ENCODE assay signal across 8 cellular contexts in genomic region chrX:55161581-55161980, GRCh38. TPM values are rescaled to one million over a fixed set of nuclear protein-coding genes. Genes with fewer than 3 reads are reported as not detected.
DNase-seq lines count a peak whose midpoint lies in the region; ATAC-seq, FAIRE-seq and TF ChIP-seq lines count a peak whose summit lies in the region.

No MANE protein-coding gene starts in this region.

- no peak for TF ChIP-seq CTCF in CD14-positive monocyte (IDR thresholded peaks at IDR 0.05)
- TF ChIP-seq CTCF in breast epithelium (IDR thresholded peaks at IDR 0.05) = no peak
- no peak for TF ChIP-seq CTCF in HepG2 (CRISPR knock-in tag; IDR thresholded peaks at IDR 0.05)
- no peak for TF ChIP-seq CTCF in thyroid gland (IDR thresholded peaks at IDR 0.05)
- TF ChIP-seq CTCF in GM13977 (IDR thresholded peaks at IDR 0.05; ENCODE audit: extremely low read depth, insufficient read depth, missing control alignments) = no peak

- H3K27me3 ChIP-seq in breast epithelium (peaks cover 0 to 10% of the 10 kb centered on the region in 2 donors), HepG2 (ENCODE audit: control insufficient read depth in 1 of 2, insufficient read depth in 2 of 2, low read length in 2 of 2) (no peaks in the 10 kb centered on the region), thyroid gland (no peaks in the 10 kb centered on the region)

- H4K20me1 ChIP-seq in HepG2 (ENCODE audit: insufficient read depth, low read length) = no peaks in the 10 kb centered on the region

- no TSS peak for BruUV-seq in HepG2 (replicated peaks; lab: Mats Ljungman, UMichigan)

- peak overlapping the region; percentile 84 to 98 (median 95) for H3K27ac Mint-ChIP-seq in CD14-positive monocyte

- H3K9ac ChIP-seq in HepG2 (ENCODE audit: insufficient read depth, low read depth, low read length) = peak overlapping the region; percentile 69

- no peak for TF ChIP-seq EP300 in HepG2 (IDR thresholded peaks at IDR 0.05; ENCODE audit: low read depth in 2 of 2, low read length in 2 of 2)
- no peak for TF ChIP-seq EP300 in HepG2 (CRISPR knock-in tag; IDR thresholded peaks at IDR 0.05; ENCODE audit: borderline replicate concordance)

- H3K36me3 ChIP-seq in breast epithelium (no peaks in the 10 kb centered on the region), HepG2 (replicated peaks in 1 of 2; ENCODE audit: control insufficient read depth in 1 of 2, insufficient read depth in 2 of 2, low read length in 2 of 2) (no peaks in the 10 kb centered on the region), thyroid gland (no peaks in the 10 kb centered on the region)

- POLR2A ChIA-PET in HepG2 (lab: Yijun Ruan, JAX) = no interaction called here

- DNase-seq in CD14-positive monocyte (ENCODE audit: low spot score) (no peak), M059J (ENCODE audit: low read depth) (peak; percentile 32), breast epithelium (ENCODE audit: low spot score in 2 of 2) (no peak), HepG2 (ENCODE audit: low spot score) (no peak), thyroid gland (no peak), NCI-H2029 treated with DMSO at 0.1 percent for 48 hours (lab: John Stamatoyannopoulos, UW) (no peak), GM13977 (ENCODE audit: low spot score) (no peak)

- H3K9me3 ChIP-seq in breast epithelium (no peaks in the 10 kb centered on the region), HepG2 (ENCODE audit: low read length) (no peaks in the 10 kb centered on the region), thyroid gland (no peaks in the 10 kb centered on the region)

- H3K27ac ChIP-seq in breast epithelium (peak overlapping the region; percentile 82 to 94), HepG2 (ENCODE audit: extremely low read length, insufficient read depth, low read length) (peak overlapping the region; percentile 82), thyroid gland (peak overlapping the region; percentile 77 to 88 (median 84))

- H3K4me1 ChIP-seq in breast epithelium (no peaks in the 10 kb centered on the region), HepG2 (ENCODE audit: insufficient read depth, low read length) (0 out of 2 replicates have a peak, but pooled peaks cover 11% of the 10 kb centered on the region), thyroid gland (no peaks in the 10 kb centered on the region)

- H3K27me3 Mint-ChIP-seq in CD14-positive monocyte (ENCODE audit: low read depth in 3 of 3) = peaks cover 6 to 12% (median 7%) of the 10 kb centered on the region in 3 donors

- TF ChIP-seq RAD21 in HepG2 (CRISPR knock-in tag; IDR thresholded peaks at IDR 0.05) = no peak

- H3K4me3 ChIP-seq in breast epithelium (peak overlapping the region; percentile 53 to 71 (median 54)), HepG2 (replicated peaks in 1 of 3; ENCODE audit: insufficient read depth in 1 of 3, low read depth in 2 of 3, low read length in 3 of 3) (peak overlapping the region; percentile 64 to 78 (median 68); a peak in 5 of 6 replicates), thyroid gland (replicated peaks in 1 of 3) (peak overlapping the region; percentile 9 to 53 (median 49))

- peak; percentile 10 for ATAC-seq in HepG2
- no peak for ATAC-seq in HG03280 (IDR thresholded peaks at IDR 0.05; ENCODE audit: unreplicated experiment)

- peak overlapping the region; percentile 42 for H2AFZ ChIP-seq in HepG2 (ENCODE audit: low read length)

- H3K9me3 Mint-ChIP-seq in CD14-positive monocyte = peaks cover 0 to 8% (median 0%) of the 10 kb centered on the region in 7 donors

- intact Hi-C loops in CD14-positive monocyte (cut with micrococcal nuclease) = loop anchor here in 1 of 2 donors (5.0 to 10.0 kb wide), 2 partner anchors 157 to 719 kb away; partner anchors contain the start of genes APEX2 and TSR2
- intact Hi-C loops in breast epithelium (cut with DNase I; ENCODE audit: low total_unique reads) = no loop called here
- intact Hi-C loops in HepG2 (cut with micrococcal nuclease; ENCODE audit: unreplicated experiment) = loop anchor here (2.0 kb wide), 1 partner anchor 19 kb away; no protein-coding TSS in a partner anchor
- intact Hi-C loops in thyroid gland (cut with DNase I) = no loop called here

- no peak for FAIRE-seq in HepG2 (lab: Jason Lieb, UNC)

- peak overlapping the region; percentile 86 to 93 for H3K4me3 Mint-ChIP-seq in CD14-positive monocyte

- WGBS in HepG2 (ENCODE audit: low lambda C conversion rate) = 46% methylated on average over 12 of the region's 12 CpGs
- WGBS in thyroid gland, 2 donors = 9 to 10% methylated on average over 12 of the region's 12 CpGs

- TF ChIP-seq POLR2A in breast epithelium (IDR thresholded peaks at IDR 0.05) = no peak
- TF ChIP-seq POLR2A in HepG2 (IDR thresholded peaks at IDR 0.05; ENCODE audit: insufficient read depth in 1 of 2, low read depth in 2 of 2, low read length in 2 of 2) = no peak
- TF ChIP-seq POLR2A in thyroid gland (IDR thresholded peaks at IDR 0.05) = no peak

- in situ Hi-C loops in HepG2 (cut with HindIII; ENCODE audit: extremely low pct_ligation_motif_present, low pct_unique_long_range_greater_than_20kb) = no loop called here
- in situ Hi-C loops in GM13977 (cut with MboI; ENCODE audit: low pct_unique_long_range_greater_than_20kb, low sequenced_read_pairs, unreplicated experiment) = no loop called here

- peak overlapping the region; percentile 73 for H3K4me2 ChIP-seq in HepG2 (ENCODE audit: low read depth, low read length)

- CTCF ChIA-PET in HepG2 (lab: Yijun Ruan, JAX; ENCODE audit: low intra/inter-chr PET ratio, low total read pairs) = no interaction called here

- no peaks in the 10 kb centered on the region for H3K79me2 ChIP-seq in HepG2 (ENCODE audit: insufficient read depth, low read length)

- peaks cover 12% of the 10 kb centered on the region for H3K4me1 Mint-ChIP-seq in CD14-positive monocyte

- no peaks in the 10 kb centered on the region for H3K36me3 Mint-ChIP-seq in CD14-positive monocyte

TF ChIP-seq in HepG2, 621 proteins besides CTCF, POLR2A, EP300 and RAD21:
- TF ChIP-seq ZNF562 (CRISPR knock-in tag; IDR thresholded peaks at IDR 0.05; ENCODE audit: borderline replicate concordance) (no peak), ZNF615 (CRISPR knock-in tag; IDR thresholded peaks at IDR 0.05; ENCODE audit: borderline replicate concordance) (no peak), ZC3H4 (CRISPR knock-in tag; IDR thresholded peaks at IDR 0.05; ENCODE audit: borderline replicate concordance) (no peak), KAT2B (IDR thresholded peaks at IDR 0.05; ENCODE audit: borderline replicate concordance, low read depth, low read length) (no peak), GTF2F1 (IDR thresholded peaks at IDR 0.05; ENCODE audit: low read length) (no peak), ZNF747 (CRISPR knock-in tag; IDR thresholded peaks at IDR 0.05; ENCODE audit: borderline replicate concordance) (no peak), GMEB1 (CRISPR knock-in tag; IDR thresholded peaks at IDR 0.05; ENCODE audit: borderline replicate concordance) (no peak), JUNB (CRISPR knock-in tag; IDR thresholded peaks at IDR 0.05; ENCODE audit: borderline replicate concordance) (0 out of 2 replicates have a peak, but pooled peaks have one; percentile 12)

RNA-seq across cellular contexts. Expression of gene PAGE5, which starts 58.6 kb away (rescaled TPM):
- polyA plus RNA-seq in CD14-positive monocyte (not detected), HepG2 (2011; rRNA removed) (not detected in 2 replicates)
- 0.49 TPM in 1 of 2 replicates, not detected in the other for total RNA-seq in M059J (2014; rRNA removed; shearing (Covaris generic))
- total RNA-seq in breast epithelium (not detected), HepG2 (2016; rRNA removed; fragmentation: Illumina TruSeq; extraction: Trizol) (not detected in 2 replicates), thyroid gland (not detected)
- total RNA-seq in HepG2 (2016; cell fraction: cytosol; rRNA removed; fragmentation: Illumina TruSeq; extraction: Trizol; ENCODE audit: low read depth) = not detected in 2 replicates
- not detected in 2 replicates for total RNA-seq in HepG2 (2016; cell fraction: insoluble cytoplasmic fraction; rRNA removed; fragmentation: Illumina TruSeq; extraction: Trizol)
- total RNA-seq in HepG2 (2016; cell fraction: membrane; rRNA removed; fragmentation: Illumina TruSeq; extraction: Trizol) = not detected in 2 replicates
- not detected in 2 replicates for total RNA-seq in HepG2 (2016; cell fraction: nucleus; rRNA removed; fragmentation: Illumina TruSeq; extraction: Trizol)
- polyA plus RNA-seq in HepG2 (2011; cell fraction: cytosol; rRNA removed) = not detected in 2 replicates
- polyA plus RNA-seq in HepG2 (2011; cell fraction: nucleus; rRNA removed) = not detected in 2 replicates
- polyA plus RNA-seq in HepG2 (2012) = not detected in 2 replicates
- not detected in 2 replicates for polyA plus RNA-seq in HepG2 (2016; cell fraction: cytosol; fragmentation: Illumina TruSeq; extraction: Trizol; ENCODE audit: low read depth)
- polyA plus RNA-seq in HepG2 (2016; cell fraction: insoluble cytoplasmic fraction; fragmentation: Illumina TruSeq; extraction: Trizol; ENCODE audit: low read depth) = not detected in 2 replicates
- polyA plus RNA-seq in HepG2 (2016; cell fraction: membrane; fragmentation: Illumina TruSeq; extraction: Trizol; ENCODE audit: low read depth) = not detected in 2 replicates
- polyA plus RNA-seq in HepG2 (2016; cell fraction: nucleus; fragmentation: Illumina TruSeq; extraction: Trizol; ENCODE audit: insufficient read depth, low read depth) = not detected in 2 replicates
- not detected in 2 replicates for polyA minus RNA-seq in HepG2 (2011; rRNA and poly(A)+ RNA removed; ENCODE audit: low replicate concordance)
- not detected in 2 replicates for polyA minus RNA-seq in HepG2 (2011; cell fraction: cytosol; rRNA and poly(A)+ RNA removed)
- polyA minus RNA-seq in HepG2 (2011; cell fraction: nucleus; rRNA and poly(A)+ RNA removed) = not detected in 2 replicates
